8 cellular contexts compared by ENCODE assay signal in the genomic region with DNA sequence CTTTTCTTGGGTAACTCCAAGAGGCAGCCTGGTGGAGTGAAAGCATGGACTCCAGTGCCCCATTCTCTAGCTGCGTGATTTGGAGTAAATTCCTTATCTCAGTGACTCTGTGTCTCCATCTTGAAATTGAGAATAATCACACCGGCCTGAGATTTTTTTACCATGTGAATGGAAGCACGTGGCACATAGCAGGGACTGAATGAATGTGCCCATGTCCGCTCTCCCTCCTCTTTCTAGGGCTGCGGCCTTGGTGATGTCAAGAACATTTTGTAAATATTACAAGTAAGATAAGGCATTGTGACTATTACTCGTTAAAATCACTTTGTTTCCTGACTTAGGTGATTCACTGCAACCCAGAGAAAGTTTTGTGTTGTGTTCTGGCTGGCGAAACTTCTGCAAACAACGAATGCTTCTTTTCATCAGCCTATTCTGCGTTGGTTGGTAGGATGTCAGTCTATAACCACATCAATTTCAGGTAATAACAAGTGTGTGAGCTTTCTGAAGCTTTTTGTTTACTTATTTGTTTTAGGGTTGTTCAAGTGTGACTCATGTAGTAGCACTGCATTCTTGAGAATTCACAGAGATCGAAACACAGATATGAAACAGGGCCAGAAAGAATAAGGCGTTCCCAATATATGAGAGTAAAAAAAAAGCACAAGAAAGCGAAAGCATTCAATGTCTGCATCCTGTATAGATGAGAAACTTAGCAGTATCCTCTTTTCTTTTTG.
DNase-seq lines count a peak whose midpoint lies in the region; ATAC-seq and TF ChIP-seq lines count a peak whose summit lies in the region.

No MANE protein-coding gene starts in this region.

- peaks cover 0 to 3% (median 0%) of the 10 kb centered on the region in 3 donors for H3K27me3 Mint-ChIP-seq in CD14-positive monocyte (ENCODE audit: low read depth in 3 of 3)

- H3K4me2 ChIP-seq in neuronal stem cell (ENCODE audit: insufficient read depth, low read length, poor library complexity, severe bottlenecking) = no peak overlapping the region

- no peak overlapping the region for H4K8ac ChIP-seq in neuronal stem cell (ENCODE audit: low read depth, low read length)

- H3K27ac Mint-ChIP-seq in CD14-positive monocyte = peak overlapping the region in 5 of 7 donors; percentile 14 to 81 (median 65)

- no peak overlapping the region for H2BK5ac ChIP-seq in neuronal stem cell (ENCODE audit: low read length)

- H3K4me3 Mint-ChIP-seq in CD14-positive monocyte = peak overlapping the region in 1 of 2 donors; percentile 64

- no peak overlapping the region for H3K4me3 ChIP-seq in right cardiac atrium (ENCODE audit: low read length)
- H3K4me3 ChIP-seq in neuronal stem cell (ENCODE audit: low read length in 2 of 2) = no peak overlapping the region

- no peak overlapping the region for H2AFZ ChIP-seq in neuronal stem cell (ENCODE audit: low read length)

- ATAC-seq in GM19351 (IDR thresholded peaks at IDR 0.05; ENCODE audit: unreplicated experiment) (peak; percentile 86), right cardiac atrium (peak; percentile 56 to 72), HG02678 (IDR thresholded peaks at IDR 0.05; ENCODE audit: unreplicated experiment) (no peak), HG03139 (IDR thresholded peaks at IDR 0.05; ENCODE audit: unreplicated experiment) (no peak)

- no peak overlapping the region for H3K14ac ChIP-seq in neuronal stem cell (ENCODE audit: low read length)

- H3K9me3 ChIP-seq in right cardiac atrium (ENCODE audit: control insufficient read depth, low read length) (no peaks in the 10 kb centered on the region), neuronal stem cell (replicated peaks in 1 of 2; ENCODE audit: control insufficient read depth in 2 of 2, insufficient read depth in 1 of 2, low read depth in 1 of 2, low read length in 2 of 2) (peaks cover 5 to 6% of the 10 kb centered on the region in 2 donors)

- 74% methylated on average over 12 of the region's 12 CpGs for WGBS in right cardiac atrium
- no CpG with 5 or more reads among the region's 12 CpGs for WGBS in neuronal stem cell (ENCODE audit: extremely low coverage in 2 of 2, insufficient read length in 2 of 2, insufficient replicate concordance in 1 of 2), 2 donors

- intact Hi-C loops in CD14-positive monocyte (cut with micrococcal nuclease) = no loop called here
- intact Hi-C loops in right cardiac atrium (cut with DNase I) = no loop called here

- no peak overlapping the region for H3K4ac ChIP-seq in neuronal stem cell (ENCODE audit: low read length)

- DNase-seq in CD14-positive monocyte (ENCODE audit: low spot score) (no peak), T follicular helper cell (ENCODE audit: low read depth) (peak; percentile 3), right cardiac atrium (no peak), neuronal stem cell (ENCODE audit: low spot score) (no peak), GM03348 (ENCODE audit: low spot score) (no peak)

- no peak for TF ChIP-seq CTCF in CD14-positive monocyte (IDR thresholded peaks at IDR 0.05)

- peaks cover 13 to 32% (median 26%) of the 10 kb centered on the region in 7 donors for H3K9me3 Mint-ChIP-seq in CD14-positive monocyte

- no peak overlapping the region for H2AK5ac ChIP-seq in neuronal stem cell (ENCODE audit: low read depth, low read length)

- no peak overlapping the region for H3K23ac ChIP-seq in neuronal stem cell (ENCODE audit: low read depth, low read length, poor library complexity)

- no peaks in the 10 kb centered on the region for H3K36me3 ChIP-seq in neuronal stem cell (replicated peaks in 1 of 2; ENCODE audit: control insufficient read depth in 2 of 2, insufficient read depth in 2 of 2, low read length in 2 of 2)

- H3K27me3 ChIP-seq in right cardiac atrium (ENCODE audit: control insufficient read depth, insufficient read depth) (no peaks in the 10 kb centered on the region), neuronal stem cell (ENCODE audit: control insufficient read depth in 3 of 3, insufficient read depth in 3 of 3, low read depth in 1 of 3, low read length in 3 of 3) (no peaks in the 10 kb centered on the region)

- H3K9ac ChIP-seq in neuronal stem cell (ENCODE audit: low read depth, low read length, poor library complexity) = no peak overlapping the region

- peaks cover 21% of the 10 kb centered on the region for H3K4me1 Mint-ChIP-seq in CD14-positive monocyte

- H4K91ac ChIP-seq in neuronal stem cell (ENCODE audit: low read depth, low read length, poor library complexity) = no peak overlapping the region

- H2BK15ac ChIP-seq in neuronal stem cell (ENCODE audit: low read length) = no peak overlapping the region

- H3K79me1 ChIP-seq in neuronal stem cell (ENCODE audit: low read depth, low read length) = no peaks in the 10 kb centered on the region

- peaks cover 0 to 2% of the 10 kb centered on the region in 2 donors for H3K36me3 Mint-ChIP-seq in CD14-positive monocyte

- no peak overlapping the region for H2BK120ac ChIP-seq in neuronal stem cell (ENCODE audit: low read depth, low read length)

- H3K27ac ChIP-seq in right cardiac atrium (ENCODE audit: low read length) = no peak overlapping the region
- H3K27ac ChIP-seq in neuronal stem cell (replicated peaks; ENCODE audit: low read length) = no peak overlapping the region

- H3K18ac ChIP-seq in neuronal stem cell (ENCODE audit: low read length) = no peak overlapping the region

- H3K4me1 ChIP-seq in right cardiac atrium (ENCODE audit: control insufficient read depth, insufficient read depth, low read length) (peaks cover 2% of the 10 kb centered on the region), neuronal stem cell (ENCODE audit: control insufficient read depth in 2 of 2, insufficient read depth in 1 of 2, low read depth in 1 of 2, low read length in 2 of 2) (no peaks in the 10 kb centered on the region)

- H2BK12ac ChIP-seq in neuronal stem cell (ENCODE audit: low read length) = no peak overlapping the region

Comparison
In these comparisons a context has a peak if more than half of its experiments do, and no peak if none do; other contexts are left out.
1. ATAC-seq: peak in GM19351 (single experiment) and right cardiac atrium (2 of 2); none in HG02678 (single experiment) and HG03139 (single experiment).